ENCODE assay signal across 10 cellular contexts in genomic region chr17:75159196-75160031, GRCh38. TPM values are rescaled to one million over a fixed set of nuclear protein-coding genes. Genes with fewer than 3 reads are reported as not detected.
DNase-seq lines count a peak whose midpoint lies in the region; ATAC-seq and TF ChIP-seq lines count a peak whose summit lies in the region.
"Had no signal": no experiment of that assay in that cellular context is flagged by ENCODE, and none has a peak within 500 bp of the region (broad histone marks: within the 10 kb centered on the region; RNA-seq: fewer than 3 reads in every experiment).

No MANE protein-coding gene starts in this region.

- H3K27me3 ChIP-seq in SJSA1 (replicated peaks), result no peaks in the 10 kb centered on the region
- H3K27me3 ChIP-seq in dorsolateral prefrontal cortex, result no peaks in the 10 kb centered on the region
- H3K27me3 ChIP-seq: upper lobe of right lung had no signal

- H3K27ac ChIP-seq in SJSA1 (peak overlapping the region; percentile 29), dorsolateral prefrontal cortex (no peak overlapping the region)
- H3K27ac ChIP-seq: upper lobe of right lung had no signal

- H3K4me3 ChIP-seq in SJSA1, result no peak overlapping the region
- H3K4me3 ChIP-seq in dorsolateral prefrontal cortex, result no peak overlapping the region
- H3K4me3 ChIP-seq: upper lobe of right lung had no signal

- intact Hi-C loops in dorsolateral prefrontal cortex (cut with DNase I), result no loop called here

- ATAC-seq in GM21367 (IDR thresholded peaks at IDR 0.05; ENCODE audit: unreplicated experiment), result no peak
- ATAC-seq: upper lobe of right lung had no signal

- TF ChIP-seq CTCF in dorsolateral prefrontal cortex (IDR thresholded peaks at IDR 0.05 in 54 of 56, conservative IDR thresholded peaks at IDR 0.05 in 2 of 56; ENCODE audit: low read depth in 1 of 56, partially characterized antibody in 56 of 56), result no peak

- peaks cover 22% of the 10 kb centered on the region for H3K36me3 ChIP-seq in SJSA1

- H3K4me1 ChIP-seq in SJSA1 (replicated peaks), result peaks cover 24% of the 10 kb centered on the region
- H3K4me1 ChIP-seq: upper lobe of right lung had no signal

- DNase-seq in EL (peak; percentile 67), SJSA1 (ENCODE audit: low read depth in 1 of 2, low spot score in 2 of 2) (peak in 1 of 2 experiments; percentile 37), kidney tubule cell (ENCODE audit: low spot score) (peak; percentile 69), NCI-H345 treated with DMSO at 0.1 percent for 48 hours (lab: John Stamatoyannopoulos, UW; ENCODE audit: unreplicated experiment) (no peak), dorsolateral prefrontal cortex (no peak)
- DNase-seq: central memory CD4-positive, alpha-beta T cell; NCI-H2081 treated with DMSO at 0.1 percent for 48 hours; nephron progenitor cell had no signal

- no peaks in the 10 kb centered on the region for H3K9me3 ChIP-seq in SJSA1 (replicated peaks)
- H3K9me3 ChIP-seq: upper lobe of right lung had no signal

RNA-seq across cellular contexts. Expression of gene JPT1, which starts 5.1 kb away (rescaled TPM):
- total RNA-seq in SJSA1 (2014; rRNA removed; shearing (Covaris generic)), result 340 and 870 TPM in 2 replicates
- total RNA-seq in dorsolateral prefrontal cortex, result 10 to 100 TPM; 20.4 to 90.4 (median 55.3) TPM

RNA-seq across cellular contexts. Expression of gene SUMO2, which starts 23.3 kb away (rescaled TPM):
- 177 and 212 TPM in 2 replicates for total RNA-seq in SJSA1 (2014; rRNA removed; shearing (Covaris generic))
- 100 to 1,000 TPM; 161 to 320 (median 250) TPM for total RNA-seq in dorsolateral prefrontal cortex

RNA-seq across cellular contexts. Expression of gene NT5C, which starts 27.9 kb away (rescaled TPM):
- total RNA-seq in SJSA1 (2014; rRNA removed; shearing (Covaris generic)), result 130 and 136 TPM in 2 replicates
- total RNA-seq in dorsolateral prefrontal cortex, result 10 to 100 TPM in 118 of 120 experiments, 1 to 10 TPM in 2; 7.5 to 35.9 (median 18.9) TPM

RNA-seq across cellular contexts. Expression of gene NUP85, which starts 46.1 kb away (rescaled TPM):
- total RNA-seq in SJSA1 (2014; rRNA removed; shearing (Covaris generic)), result 75.1 and 110 TPM in 2 replicates
- 10 to 100 TPM; 31.2 to 80.8 (median 50.2) TPM for total RNA-seq in dorsolateral prefrontal cortex

RNA-seq across cellular contexts. Expression of gene ARMC7, which starts 49.6 kb away (rescaled TPM):
- 5.3 and 6.6 TPM in 2 replicates for total RNA-seq in SJSA1 (2014; rRNA removed; shearing (Covaris generic))
- total RNA-seq in dorsolateral prefrontal cortex, result 10 to 100 TPM in 86 of 120 experiments, 1 to 10 TPM in 34; 7.0 to 16.8 (median 11.3) TPM

Comparison
In these comparisons a context has a peak if more than half of its experiments do, and no peak if none do; other contexts are left out.
1. DNase-seq: peak in EL (single experiment) and kidney tubule cell (single experiment); none in NCI-H345 treated with DMSO at 0.1 percent for 48 hours (single experiment) and dorsolateral prefrontal cortex (0 of 10).